ENCODE assay signal across 12 cellular contexts in genomic region chr15:44319385-44319784, GRCh38. TPM values are rescaled to one million over a fixed set of nuclear protein-coding genes. Genes with fewer than 3 reads are reported as not detected.
DNase-seq lines count a peak whose midpoint lies in the region; ATAC-seq and TF ChIP-seq lines count a peak whose summit lies in the region.
"Had no signal": no experiment of that assay in that cellular context is flagged by ENCODE, and none has a peak within 500 bp of the region (broad histone marks: within the 10 kb centered on the region; RNA-seq: fewer than 3 reads in every experiment).

No MANE protein-coding gene starts in this region.

- H3K4me3 ChIP-seq in GM23338, result no peak overlapping the region
- H3K4me3 ChIP-seq in HAP-1, result no peak overlapping the region

- DNase-seq in GM23338 (ENCODE audit: low spot score), result peak; percentile 56
- DNase-seq in natural killer cell, result no peak
- no peak for DNase-seq in stimulated activated CD4-positive, alpha-beta T cell treated with anti-CD3 and anti-CD28 coated beads, Interleukin-12 subunit alpha, Interleukin-12 subunit beta, amount 100 ng/mL, for 4 hours
- DNase-seq in left ventricle myocardium superior, result no peak
- DNase-seq in activated CD4-positive, alpha-beta T cell treated with anti-CD3 and anti-CD28 coated beads, Interleukin-2, amount 50 U/mL, for 48 hours, result no peak
- DNase-seq in HAP-1 (ENCODE audit: low spot score in 2 of 2), result no peak
- DNase-seq: activated CD4-positive, alpha-beta T cell treated with anti-CD3 and anti-CD28 coated beads for 48 hours; GDM1; IMR-90; left colon had no signal

- intact Hi-C loops in natural killer cell (cut with micrococcal nuclease), result no loop called here
- intact Hi-C loops in left ventricle myocardium superior (cut with micrococcal nuclease), result loop anchor here (5.0 kb wide), 1 partner anchor 377 kb away; no protein-coding TSS in a partner anchor

- no peaks in the 10 kb centered on the region for H3F3A ChIP-seq in GM23338 (replicated peaks; ENCODE audit: low read depth)

- no peak overlapping the region for H2AFZ ChIP-seq in GM23338

- H3K27me3 ChIP-seq in GM23338 (ENCODE audit: insufficient read depth), result no peaks in the 10 kb centered on the region
- no peaks in the 10 kb centered on the region for H3K27me3 ChIP-seq in HAP-1 (ENCODE audit: low read depth)

- no peak overlapping the region for H3K4me2 ChIP-seq in GM23338

- peak; percentile 40 to 61 for TF ChIP-seq CTCF in GM23338 (conservative IDR thresholded peaks at IDR 0.05; ENCODE audit: low read depth in 2 of 2)
- no peak for TF ChIP-seq CTCF in natural killer cell (IDR thresholded peaks at IDR 0.05)

- H3K4me1 ChIP-seq in GM23338 (ENCODE audit: insufficient read depth) (peaks cover 4% of the 10 kb centered on the region; the same call in 1 of the 2 replicates), HAP-1 (no peaks in the 10 kb centered on the region)

- H3K36me3 Mint-ChIP-seq in GM23338 (ENCODE audit: low read depth) (no peaks in the 10 kb centered on the region; the same call in 2 of the 3 replicates), natural killer cell (no peaks in the 10 kb centered on the region)

- H4K20me1 ChIP-seq in GM23338 (replicated peaks; ENCODE audit: insufficient read depth), result no peaks in the 10 kb centered on the region; the same call in 1 of the 2 replicates

- no peaks in the 10 kb centered on the region for H3K9me3 ChIP-seq in HAP-1

- H3K9me3 Mint-ChIP-seq in GM23338 (no peaks in the 10 kb centered on the region), natural killer cell (no peaks in the 10 kb centered on the region)

- H3K36me3 ChIP-seq in GM23338 (ENCODE audit: insufficient read depth) (no peaks in the 10 kb centered on the region), HAP-1 (replicated peaks) (no peaks in the 10 kb centered on the region)

- H3K27ac Mint-ChIP-seq in GM23338 (no peak overlapping the region), natural killer cell (no peak overlapping the region)

- H3K4me3 Mint-ChIP-seq in GM23338 (no peak overlapping the region), natural killer cell (no peak overlapping the region)

- H3K9me2 ChIP-seq in GM23338 (ENCODE audit: insufficient read depth), result no peaks in the 10 kb centered on the region

- H3K27ac ChIP-seq in GM23338 (ENCODE audit: low read depth), result no peak overlapping the region

- H3K27me3 Mint-ChIP-seq in GM23338 (ENCODE audit: insufficient read depth, low read depth, poor library complexity) (peaks cover 2% of the 10 kb centered on the region), natural killer cell (ENCODE audit: low read depth in 2 of 2) (no peaks in the 10 kb centered on the region)

- ATAC-seq in GM18907 (IDR thresholded peaks at IDR 0.05; ENCODE audit: unreplicated experiment), result peak; percentile 83
- ATAC-seq in GM23338, result peak; percentile 63
- ATAC-seq in HG03558 (IDR thresholded peaks at IDR 0.05; ENCODE audit: extremely low read depth, unreplicated experiment), result peak; percentile 79
- peak; percentile 31 to 52 (median 44) for ATAC-seq in natural killer cell
- no peak for ATAC-seq in left ventricle myocardium superior
- ATAC-seq: left colon had no signal

- peaks cover 11% of the 10 kb centered on the region for H3K4me1 Mint-ChIP-seq in GM23338
- H3K4me1 Mint-ChIP-seq in natural killer cell, result peaks cover 33 to 38% of the 10 kb centered on the region in 2 donors

- in situ Hi-C loops in HAP-1 (cut with MboI; ENCODE audit: low sequenced_read_pairs), result no loop called here

- H3K79me2 ChIP-seq in GM23338 (replicated peaks; ENCODE audit: insufficient read depth), result peaks cover 6% of the 10 kb centered on the region; the same call in 1 of the 2 replicates

TF ChIP-seq in GM23338, 12 proteins besides CTCF, POLR2A, EP300 and RAD21:
- TF ChIP-seq REST (IDR thresholded peaks at IDR 0.05; ENCODE audit: unreplicated experiment) (no peak), ETS1 (IDR thresholded peaks at IDR 0.05) (no peak), EZH2phosphoT487 (IDR thresholded peaks at IDR 0.05; ENCODE audit: unreplicated experiment) (no peak)

RNA-seq across cellular contexts. Expression of gene GOLM2, which starts 30.9 kb away (rescaled TPM):
- total RNA-seq in GM23338 (2014; rRNA removed; shearing (Covaris generic)), result 50.4 and 53.4 TPM in 2 replicates
- 20.5 and 22.5 TPM in 2 replicates for polyA plus RNA-seq in GM23338 (2016; fragmentation: Nextera tagmentation; extraction: Ambion mirVana)
- total RNA-seq in natural killer cell (10 to 100 TPM; 53.1 to 68.0 (median 63.3) TPM), left ventricle myocardium superior (29.9 TPM)
